ENCODE assay signal across 25 cellular contexts in genomic region chr7:531777-532176, GRCh38. TPM values are rescaled to one million over a fixed set of nuclear protein-coding genes. Genes with fewer than 3 reads are reported as not detected.
DNase-seq lines count a peak whose midpoint lies in the region; ATAC-seq and TF ChIP-seq lines count a peak whose summit lies in the region.
"Had no signal": no experiment of that assay in that cellular context is flagged by ENCODE, and none has a peak within 500 bp of the region (broad histone marks: within the 10 kb centered on the region; RNA-seq: fewer than 3 reads in every experiment).

No MANE protein-coding gene starts in this region.

- H4K91ac ChIP-seq in neuronal stem cell (ENCODE audit: low read depth, low read length, poor library complexity) = no peak overlapping the region

- no peaks in the 10 kb centered on the region for H3K79me2 ChIP-seq in DND-41 (ENCODE audit: insufficient read depth, low read length)

- H3K27me3 Mint-ChIP-seq in activated CD4-positive, alpha-beta T cell treated with anti-CD3 and anti-CD28 coated beads for 36 hours = peaks cover 2% of the 10 kb centered on the region
- no peaks in the 10 kb centered on the region for H3K27me3 Mint-ChIP-seq in activated naive CD8-positive, alpha-beta T cell treated with anti-CD3 and anti-CD28 coated beads for 36 hours
- H3K27me3 Mint-ChIP-seq: activated CD8-positive, alpha-beta memory T cell treated with anti-CD3 and anti-CD28 coated beads, Interleukin-2, amount 10 ng/mL, durations not matched to agents 7 days and 5 days had no signal

- H2BK15ac ChIP-seq in neuronal stem cell (ENCODE audit: low read length) = peak overlapping the region; percentile 93

- intact Hi-C loops in activated CD4-positive, alpha-beta T cell treated with anti-CD3 and anti-CD28 coated beads for 36 hours (cut with DNase I, micrococcal nuclease) = no loop called here
- intact Hi-C loops in lower leg skin (cut with DNase I; ENCODE audit: low total_unique reads) = no loop called here

- H4K8ac ChIP-seq in neuronal stem cell (ENCODE audit: low read depth, low read length) = peak overlapping the region; percentile 77

- H2BK5ac ChIP-seq in neuronal stem cell (ENCODE audit: low read length) = no peak overlapping the region

- no peak overlapping the region for H2BK120ac ChIP-seq in neuronal stem cell (ENCODE audit: low read depth, low read length)

- H3K4me2 ChIP-seq in DND-41 (ENCODE audit: insufficient read depth, low read length) (no peak overlapping the region), neuronal stem cell (ENCODE audit: insufficient read depth, low read length, poor library complexity, severe bottlenecking) (no peak overlapping the region)

- TF ChIP-seq CTCF in DND-41 (IDR thresholded peaks at IDR 0.05; ENCODE audit: borderline replicate concordance, extremely low read depth, low read length, poor library complexity, severe bottlenecking) (no peak), lower leg skin (IDR thresholded peaks at IDR 0.05) (no peak)

- no peak overlapping the region for H3K27ac Mint-ChIP-seq in activated CD4-positive, alpha-beta T cell treated with anti-CD3 and anti-CD28 coated beads for 36 hours
- no peak overlapping the region for H3K27ac Mint-ChIP-seq in activated naive CD8-positive, alpha-beta T cell treated with anti-CD3 and anti-CD28 coated beads for 36 hours
- H3K27ac Mint-ChIP-seq: activated CD8-positive, alpha-beta memory T cell treated with anti-CD3 and anti-CD28 coated beads, Interleukin-2, amount 10 ng/mL, durations not matched to agents 7 days and 5 days; activated T-helper 2 cell treated with anti-CD3 and anti-CD28 coated beads, Interferon-gamma antibody, Interleukin-2, Interleukin-4, amounts not matched to agents 10 μg/mL and 5 μg/mL and 100 μg/mL, durations not matched to agents 14 hours and 24 hours and 36 hours had no signal

- H3K18ac ChIP-seq in neuronal stem cell (ENCODE audit: low read length) = peak overlapping the region; percentile 86

- H3K27ac ChIP-seq in DND-41 (ENCODE audit: low read length) (no peak overlapping the region), neuronal stem cell (replicated peaks; ENCODE audit: low read length) (no peak overlapping the region)
- H3K27ac ChIP-seq: body of pancreas, foreskin keratinocyte, ovary, transverse colon had no signal

- no peak overlapping the region for H3K4me3 Mint-ChIP-seq in activated CD4-positive, alpha-beta T cell treated with anti-CD3 and anti-CD28 coated beads for 36 hours
- no peak overlapping the region for H3K4me3 Mint-ChIP-seq in activated naive CD8-positive, alpha-beta T cell treated with anti-CD3 and anti-CD28 coated beads for 36 hours
- H3K4me3 Mint-ChIP-seq: activated CD8-positive, alpha-beta memory T cell treated with anti-CD3 and anti-CD28 coated beads, Interleukin-2, amount 10 ng/mL, durations not matched to agents 7 days and 5 days; naive thymus-derived CD8-positive, alpha-beta T cell had no signal

- peak overlapping the region; percentile 76 for H2AK5ac ChIP-seq in neuronal stem cell (ENCODE audit: low read depth, low read length)

- H3K4me1 Mint-ChIP-seq in activated CD4-positive, alpha-beta T cell treated with anti-CD3 and anti-CD28 coated beads for 36 hours = peaks cover 6% of the 10 kb centered on the region
- peaks cover 7% of the 10 kb centered on the region for H3K4me1 Mint-ChIP-seq in activated naive CD8-positive, alpha-beta T cell treated with anti-CD3 and anti-CD28 coated beads for 36 hours
- H3K4me1 Mint-ChIP-seq: activated CD8-positive, alpha-beta memory T cell treated with anti-CD3 and anti-CD28 coated beads, Interleukin-2, amount 10 ng/mL, durations not matched to agents 7 days and 5 days had no signal

- peak; percentile 34 for DNase-seq in activated CD4-positive, alpha-beta T cell treated with anti-CD3 and anti-CD28 coated beads for 36 hours
- no peak for DNase-seq in activated CD4-positive, alpha-beta T cell treated with anti-CD3 and anti-CD28 coated beads for 48 hours
- DNase-seq in DND-41 (no peak), neuronal stem cell (ENCODE audit: low spot score) (no peak), lower leg skin (ENCODE audit: low spot score in 2 of 2) (no peak), EL (no peak)
- DNase-seq in activated naive CD8-positive, alpha-beta T cell treated with anti-CD3 and anti-CD28 coated beads for 36 hours = peak; percentile 33
- DNase-seq: 8988T; activated CD8-positive, alpha-beta memory T cell treated with anti-CD3 and anti-CD28 coated beads, Interleukin-2, amount 10 ng/mL, durations not matched to agents 7 days and 5 days; AML-193; body of pancreas; DMS53; foreskin keratinocyte; HCEC 1CT; IMR-90; naive thymus-derived CD8-positive, alpha-beta T cell; NCI-H1105 treated with DMSO at 0.1 percent for 48 hours; NCI-H2081; NCI-H226; ovary; stimulated activated CD4-positive, alpha-beta T cell treated with anti-CD3 and anti-CD28 coated beads, Interleukin-2, amount 100 ng/mL, for 48 hours; transverse colon had no signal

- H3K14ac ChIP-seq in neuronal stem cell (ENCODE audit: low read length) = no peak overlapping the region

- no peak overlapping the region for H3K4me3 ChIP-seq in DND-41 (ENCODE audit: low read depth in 1 of 2, low read length in 2 of 2)
- no peak overlapping the region for H3K4me3 ChIP-seq in neuronal stem cell (ENCODE audit: low read length in 2 of 2)
- H3K4me3 ChIP-seq in lower leg skin (ENCODE audit: low read depth, poor library complexity, severe bottlenecking) = no peak overlapping the region
- H3K4me3 ChIP-seq: body of pancreas, ovary, transverse colon had no signal

- H3K23ac ChIP-seq in neuronal stem cell (ENCODE audit: low read depth, low read length, poor library complexity) = no peak overlapping the region

- no peaks in the 10 kb centered on the region for H3K9me3 Mint-ChIP-seq in activated CD4-positive, alpha-beta T cell treated with anti-CD3 and anti-CD28 coated beads for 36 hours (ENCODE audit: low read depth)
- H3K9me3 Mint-ChIP-seq in activated naive CD8-positive, alpha-beta T cell treated with anti-CD3 and anti-CD28 coated beads for 36 hours = peaks cover 1% of the 10 kb centered on the region
- H3K9me3 Mint-ChIP-seq: activated T-helper 2 cell treated with anti-CD3 and anti-CD28 coated beads, Interferon-gamma antibody, Interleukin-2, Interleukin-4, amounts not matched to agents 10 μg/mL and 5 μg/mL and 100 μg/mL, durations not matched to agents 14 hours and 24 hours and 36 hours had no signal

- H3K9me3 ChIP-seq in DND-41 (ENCODE audit: insufficient read depth, low read length, severe bottlenecking) (no peaks in the 10 kb centered on the region), neuronal stem cell (replicated peaks in 1 of 2; ENCODE audit: control insufficient read depth in 2 of 2, insufficient read depth in 1 of 2, low read depth in 1 of 2, low read length in 2 of 2) (peaks cover 0 to 2% of the 10 kb centered on the region in 2 donors)
- H3K9me3 ChIP-seq: ovary, transverse colon had no signal

- H3K9ac ChIP-seq in DND-41 (ENCODE audit: low read depth, low read length) = no peak overlapping the region
- no peak overlapping the region for H3K9ac ChIP-seq in neuronal stem cell (ENCODE audit: low read depth, low read length, poor library complexity)

- no peaks in the 10 kb centered on the region for H3K27me3 ChIP-seq in DND-41 (ENCODE audit: insufficient read depth, low read length, poor library complexity)
- H3K27me3 ChIP-seq in neuronal stem cell (ENCODE audit: control insufficient read depth in 3 of 3, insufficient read depth in 3 of 3, low read depth in 1 of 3, low read length in 3 of 3) = peaks cover 0 to 32% (median 0%) of the 10 kb centered on the region in 3 experiments
- H3K27me3 ChIP-seq: body of pancreas, ovary had no signal

- H2AFZ ChIP-seq in DND-41 (ENCODE audit: low read depth, low read length) (no peak overlapping the region), neuronal stem cell (ENCODE audit: low read length) (no peak overlapping the region)

- no peak overlapping the region for H3K4ac ChIP-seq in neuronal stem cell (ENCODE audit: low read length)

- WGBS in neuronal stem cell (ENCODE audit: extremely low coverage in 2 of 2, insufficient read length in 2 of 2, insufficient replicate concordance in 1 of 2), 2 donors = no CpG with 5 or more reads among the region's 10 CpGs
- 78 to 84% methylated on average over 10 of the region's 10 CpGs for WGBS in lower leg skin, 2 donors

- H3K4me1 ChIP-seq in DND-41 (ENCODE audit: insufficient read depth, low read length) (no peaks in the 10 kb centered on the region), neuronal stem cell (ENCODE audit: control insufficient read depth in 2 of 2, insufficient read depth in 1 of 2, low read depth in 1 of 2, low read length in 2 of 2) (no peaks in the 10 kb centered on the region)
- H3K4me1 ChIP-seq: body of pancreas, foreskin keratinocyte had no signal

- peak; percentile 74 for ATAC-seq in activated CD4-positive, alpha-beta T cell treated with anti-CD3 and anti-CD28 coated beads for 36 hours
- 0 out of 3 replicates have a peak, but pooled peaks have one; percentile 27 for ATAC-seq in DND-41 (ENCODE audit: insufficient read depth, low read depth)
- no peak for ATAC-seq in esophagus mucosa
- ATAC-seq: activated CD8-positive, alpha-beta memory T cell treated with anti-CD3 and anti-CD28 coated beads, Interleukin-2, amount 10 ng/mL, durations not matched to agents 7 days and 5 days; body of pancreas; foreskin keratinocyte; left lobe of liver had no signal

- H3K36me3 Mint-ChIP-seq in activated CD4-positive, alpha-beta T cell treated with anti-CD3 and anti-CD28 coated beads for 36 hours (ENCODE audit: low read depth) = no peaks in the 10 kb centered on the region
- no peaks in the 10 kb centered on the region for H3K36me3 Mint-ChIP-seq in activated naive CD8-positive, alpha-beta T cell treated with anti-CD3 and anti-CD28 coated beads for 36 hours
- H3K36me3 Mint-ChIP-seq: activated CD8-positive, alpha-beta memory T cell treated with anti-CD3 and anti-CD28 coated beads, Interleukin-2, amount 10 ng/mL, durations not matched to agents 7 days and 5 days; naive thymus-derived CD8-positive, alpha-beta T cell had no signal

- POLR2A ChIA-PET in activated CD4-positive, alpha-beta T cell treated with anti-CD3 and anti-CD28 coated beads for 36 hours (lab: Charles Lee) = no interaction called here

- TF ChIP-seq POLR2A in lower leg skin (IDR thresholded peaks at IDR 0.05) = no peak

- H2BK12ac ChIP-seq in neuronal stem cell (ENCODE audit: low read length) = no peak overlapping the region

- CTCF ChIA-PET in activated CD4-positive, alpha-beta T cell treated with anti-CD3 and anti-CD28 coated beads for 36 hours (lab: Charles Lee) = no interaction called here

- H3K36me3 ChIP-seq in DND-41 (ENCODE audit: insufficient read depth, low read length) = no peaks in the 10 kb centered on the region
- no peaks in the 10 kb centered on the region for H3K36me3 ChIP-seq in neuronal stem cell (replicated peaks in 1 of 2; ENCODE audit: control insufficient read depth in 2 of 2, insufficient read depth in 2 of 2, low read length in 2 of 2)
- H3K36me3 ChIP-seq: ovary, transverse colon had no signal

- H4K20me1 ChIP-seq in DND-41 (ENCODE audit: insufficient read depth, low read length) = no peaks in the 10 kb centered on the region

- H3K79me1 ChIP-seq in neuronal stem cell (ENCODE audit: low read depth, low read length) = no peaks in the 10 kb centered on the region

RNA-seq across cellular contexts. Expression of gene PDGFA, which starts 12.1 kb away (rescaled TPM):
- 1 to 10 TPM; 5.2 to 5.3 TPM for total RNA-seq in activated CD4-positive, alpha-beta T cell treated with anti-CD3 and anti-CD28 coated beads for 36 hours
- total RNA-seq in activated naive CD8-positive, alpha-beta T cell treated with anti-CD3 and anti-CD28 coated beads for 36 hours = 1 to 10 TPM; 3.3 to 4.1 TPM
- polyA plus RNA-seq in neuronal stem cell (2013, experiment 1 of 2) = 6.2 TPM
- 5.7 TPM for polyA plus RNA-seq in neuronal stem cell (2013, experiment 2 of 2)
- total RNA-seq in lower leg skin (10 to 100 TPM; 13.0 to 27.0 (median 20.5) TPM), esophagus mucosa (4.1 TPM)
- polyA plus RNA-seq: naive thymus-derived CD8-positive, alpha-beta T cell had no signal

Comparison
In these comparisons a context has a peak if more than half of its experiments do, and no peak if none do; other contexts are left out.
1. DNase-seq: peak in activated CD4-positive, alpha-beta T cell treated with anti-CD3 and anti-CD28 coated beads for 36 hours (single experiment) and activated naive CD8-positive, alpha-beta T cell treated with anti-CD3 and anti-CD28 coated beads for 36 hours (single experiment); none in activated CD4-positive, alpha-beta T cell treated with anti-CD3 and anti-CD28 coated beads for 48 hours (single experiment), DND-41 (single experiment), neuronal stem cell (single experiment), lower leg skin (0 of 2) and EL (single experiment).